Comparison of ENCODE assay signal across 18 cellular contexts in the genomic region with DNA sequence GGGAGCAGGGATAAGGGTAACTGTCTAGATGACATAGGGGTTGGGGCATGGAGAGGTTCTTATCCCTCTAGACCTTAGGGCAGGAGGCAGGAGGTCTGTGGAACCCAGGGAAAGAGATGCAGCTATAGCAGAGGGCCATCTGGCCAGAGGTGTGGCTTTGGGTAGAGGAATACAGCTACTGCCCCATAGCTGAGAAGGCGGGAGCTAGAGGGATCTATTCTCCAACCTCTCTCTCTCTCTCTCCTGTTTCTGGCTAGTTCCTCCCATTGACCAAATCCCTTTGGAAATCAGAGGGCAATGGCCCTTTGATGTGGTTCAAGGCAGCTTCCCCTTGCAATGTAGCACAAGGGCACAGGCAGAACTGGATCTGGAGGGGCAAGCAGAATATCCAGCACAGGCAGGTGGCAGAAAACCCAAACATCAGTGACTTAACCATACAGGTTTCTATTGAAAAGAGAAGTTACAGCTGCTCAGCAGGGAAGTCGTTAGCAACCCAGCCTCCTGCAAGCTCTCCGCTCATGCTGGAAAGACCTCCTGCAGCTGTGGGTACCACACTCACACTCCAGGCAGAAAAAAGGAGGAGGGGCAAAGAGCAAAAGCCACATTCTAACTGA. TPM values are rescaled to one million over a fixed set of nuclear protein-coding genes. Genes with fewer than 3 reads are reported as not detected.
DNase-seq lines count a peak whose midpoint lies in the region; ATAC-seq, FAIRE-seq and TF ChIP-seq lines count a peak whose summit lies in the region.
"Had no signal": no experiment of that assay in that cellular context is flagged by ENCODE, and none has a peak within 500 bp of the region (broad histone marks: within the 10 kb centered on the region; RNA-seq: fewer than 3 reads in every experiment).

No MANE protein-coding gene starts in this region.

- no peak for TF ChIP-seq CTCF in GM12878 (IDR thresholded peaks at IDR 0.05 in 2 of 3, conservative IDR thresholded peaks at IDR 0.05 in 1 of 3; ENCODE audit: control insufficient read depth in 2 of 3, extremely low read depth in 1 of 3, insufficient read depth in 1 of 3, low read depth in 3 of 3, low read length in 3 of 3)

- TF ChIP-seq RAD21 in GM12878 (IDR thresholded peaks at IDR 0.05; ENCODE audit: insufficient read depth, low read depth, low read length) = no peak

- no peak for TF ChIP-seq POLR2A in GM12878 (IDR thresholded peaks at IDR 0.05; ENCODE audit: low read depth, low read length)

- H3K9ac ChIP-seq in BLaER1 (no peak overlapping the region), GM12878 (ENCODE audit: control insufficient read depth, insufficient read depth, low read length) (no peak overlapping the region)

- no peak overlapping the region for H2AFZ ChIP-seq in GM12878 (ENCODE audit: control insufficient read depth, low read depth, low read length)

- H3K9me3 ChIP-seq in BLaER1 (no peaks in the 10 kb centered on the region), GM12878 (replicated peaks; ENCODE audit: control insufficient read depth, insufficient read depth, low read length) (no peaks in the 10 kb centered on the region), HAP-1 (no peaks in the 10 kb centered on the region)
- H3K9me3 ChIP-seq: sigmoid colon had no signal

- 31% methylated on average over 3 of the region's 3 CpGs for WGBS in GM12878 (ENCODE audit: insufficient coverage, insufficient replicate concordance, low lambda C conversion rate, missing lambda C conversion rate)

- FAIRE-seq in GM12878 (lab: Jason Lieb, UNC) (no peak), RCC 7860 (lab: Jason Lieb, UNC) (no peak)

- intact Hi-C loops in GM12878 (cut with micrococcal nuclease; ENCODE audit: unreplicated experiment) = no loop called here

- peaks cover 17% of the 10 kb centered on the region for H3K4me1 ChIP-seq in BLaER1
- H3K4me1 ChIP-seq in GM12878 (ENCODE audit: control insufficient read depth, insufficient read depth, low read length) = no peaks in the 10 kb centered on the region
- no peaks in the 10 kb centered on the region for H3K4me1 ChIP-seq in HAP-1
- H3K4me1 ChIP-seq: sigmoid colon had no signal

- TF ChIP-seq EP300 in GM12878 (IDR thresholded peaks at IDR 0.05; ENCODE audit: borderline replicate concordance in 1 of 2, control insufficient read depth in 1 of 2, low read depth in 2 of 2, low read length in 2 of 2) = no peak

- H3K4me3 ChIP-seq in BLaER1 (no peak overlapping the region), H7 (ENCODE audit: insufficient read depth, low read depth, low read length) (no peak overlapping the region), GM12878 (no peak overlapping the region), HAP-1 (no peak overlapping the region)
- H3K4me3 ChIP-seq: sigmoid colon had no signal

- H3K27me3 ChIP-seq in BLaER1 (no peaks in the 10 kb centered on the region), H7 (ENCODE audit: control insufficient read depth, insufficient read depth, low read length) (peaks cover 13% of the 10 kb centered on the region), GM12878 (replicated peaks in 1 of 2; ENCODE audit: control insufficient read depth in 2 of 2, insufficient read depth in 2 of 2, low read length in 1 of 2) (no peaks in the 10 kb centered on the region), HAP-1 (ENCODE audit: low read depth) (peaks cover 4% of the 10 kb centered on the region)
- H3K27me3 ChIP-seq: sigmoid colon had no signal

- H3K4me2 ChIP-seq in BLaER1 (peak overlapping the region; percentile 23; the same call in 1 of the 2 replicates), GM12878 (ENCODE audit: control insufficient read depth, insufficient read depth) (no peak overlapping the region)

- RAD21 ChIA-PET in GM12878 (lab: Charles Lee; ENCODE audit: unreplicated experiment) = interaction anchor here (1.1 to 1.5 kb wide), 2 partner anchors 160 to 280 kb away, joined by 3 read pairs; no protein-coding TSS in a partner anchor

- H3K36me3 ChIP-seq in BLaER1 = no peaks in the 10 kb centered on the region
- H3K36me3 ChIP-seq in H7 (replicated peaks; ENCODE audit: control insufficient read depth, insufficient read depth, low read length) = no peaks in the 10 kb centered on the region
- H3K36me3 ChIP-seq in GM12878 (ENCODE audit: control insufficient read depth in 2 of 2, insufficient read depth in 2 of 2, low read length in 1 of 2) = no peaks in the 10 kb centered on the region
- no peaks in the 10 kb centered on the region for H3K36me3 ChIP-seq in HAP-1 (replicated peaks)
- H3K36me3 ChIP-seq: sigmoid colon, WERI-Rb-1 had no signal

- CTCF ChIA-PET in GM12878 (lab: Yijun Ruan, JAX) = interaction anchor here (1.1 to 1.6 kb wide), 6 partner anchors 17 to 280 kb away, joined by 3 to 8 read pairs (median 4); a partner anchor contains a TSS

- in situ Hi-C loops in GM12878 (cut with MboI) (no loop called here), HAP-1 (cut with MboI; ENCODE audit: low sequenced_read_pairs) (no loop called here)

- H4K20me1 ChIP-seq in BLaER1 (no peaks in the 10 kb centered on the region), GM12878 (ENCODE audit: control insufficient read depth, insufficient read depth) (no peaks in the 10 kb centered on the region)

- POLR2A ChIA-PET in GM12878 (lab: Charles Lee) = no interaction called here

- BruUV-seq in GM12878 (replicated peaks; lab: Mats Ljungman, UMichigan) = no TSS peak

- ATAC-seq in GM12878 (peak; percentile 62), GM18498 (IDR thresholded peaks at IDR 0.05; ENCODE audit: unreplicated experiment) (no peak)
- ATAC-seq: activated naive CD4-positive, alpha-beta T cell treated with anti-CD3 and anti-CD28 coated beads, Interleukin-2, amount 50 U/mL, for 72 hours had no signal

- DNase-seq in H7 (peak; percentile 42), NCI-H69 (lab: John Stamatoyannopoulos, UW) (peak; percentile 71), GM12878 (ENCODE audit: low read depth, low spot score) (no peak), RCC 7860 (ENCODE audit: low spot score) (no peak), HuH-7.5 (ENCODE audit: low spot score) (no peak), HAP-1 (ENCODE audit: low spot score in 2 of 2) (no peak)
- DNase-seq: EL, hypothalamus, NCI-H526 treated with DMSO at 0.1 percent for 48 hours, sigmoid colon, WERI-Rb-1 had no signal

- no peaks in the 10 kb centered on the region for H3K79me2 ChIP-seq in GM12878 (ENCODE audit: control insufficient read depth, insufficient read depth, low read length)

- SMC1A ChIA-PET in GM12878 (lab: Charles Lee; ENCODE audit: uncharacterized antibody, unreplicated experiment) = interaction anchor here (0.7 to 1.9 kb wide), 6 partner anchors 10 to 588 kb away, joined by 3 to 9 read pairs (median 6); no protein-coding TSS in a partner anchor

- H3K27ac ChIP-seq in BLaER1 (no peak overlapping the region), GM12878 (ENCODE audit: control insufficient read depth, insufficient read depth) (no peak overlapping the region)
- H3K27ac ChIP-seq: sigmoid colon, WERI-Rb-1 had no signal

TF ChIP-seq in GM12878, 131 proteins besides CTCF, POLR2A, EP300 and RAD21:
- TF ChIP-seq ZNF384 (IDR thresholded peaks at IDR 0.05; ENCODE audit: borderline replicate concordance, low read depth, low read length) = no peak
- no peak for TF ChIP-seq ZSCAN29 (IDR thresholded peaks at IDR 0.05)
TF ChIP-seq in GM12878: peak in this region for 0.

RNA-seq across cellular contexts. Expression of a gene that starts 22.3 kb away (rescaled TPM):
- not detected in 2 replicates for total RNA-seq in H7 (2014; rRNA removed; shearing (Covaris generic))
- total RNA-seq in GM12878 (2013; cell fraction: nucleolus; rRNA removed) = not detected in 2 replicates
- total RNA-seq in GM12878 (2014; rRNA removed) (0.06 TPM in 1 of 2 replicates, not detected in the other), GM12878 (2014; rRNA removed; fragmentation: Illumina TruSeq; extraction: Trizol) (0.05 and 0.09 TPM in 2 replicates), GM12878 (2021) (0.08 TPM in 1 of 2 replicates, not detected in the other)
- not detected for polyA plus RNA-seq in GM12878 (2011; ENCODE audit: low read depth)
- polyA plus RNA-seq in GM12878 (2011; rRNA removed) (not detected in 2 replicates), GM12878 (2014; fragmentation: Illumina TruSeq; extraction: Trizol) (0.04 TPM in 1 of 2 replicates, not detected in the other), GM12878 (2014; fragmentation: Nextera tagmentation; extraction: Ambion mirVana) (under 1 TPM; 0.11 to 0.13 TPM), GM12878 (2014; rRNA removed) (0.04 and 0.13 TPM in 2 replicates), GM12878 (2016; fragmentation: Nextera tagmentation; extraction: Ambion mirVana) (under 1 TPM; 0.09 to 0.20 TPM)
- not detected in 2 replicates for polyA plus RNA-seq in GM12878 (2011; cell fraction: cytosol; rRNA removed)
- polyA plus RNA-seq in GM12878 (2011; cell fraction: nucleus; rRNA removed) = not detected in 2 replicates
- 0.03 and 0.08 TPM in 2 replicates for polyA plus RNA-seq in GM12878 (2012)
- polyA minus RNA-seq in GM12878 (2011; rRNA and poly(A)+ RNA removed) = not detected in 2 replicates
- polyA minus RNA-seq in GM12878 (2011; cell fraction: cytosol; rRNA and poly(A)+ RNA removed) = not detected in 2 replicates
- polyA minus RNA-seq in GM12878 (2011; cell fraction: nucleus; rRNA and poly(A)+ RNA removed) = not detected in 2 replicates
- total RNA-seq: activated naive CD4-positive, alpha-beta T cell treated with anti-CD3 and anti-CD28 coated beads, Interleukin-2, amount 50 U/mL, for 72 hours; cerebellum; epithelial cell of proximal tubule; lower leg skin; MCF 10A; sigmoid colon had no signal

Comparison
In these comparisons a context has a peak if more than half of its experiments do, and no peak if none do; other contexts are left out.
1. DNase-seq: peak in H7 (single experiment) and NCI-H69 (single experiment); none in GM12878 (single experiment), RCC 7860 (single experiment), HuH-7.5 (single experiment) and HAP-1 (0 of 2).